Comparison of ENCODE assay signal across 1 cellular context in genomic region chr12:94151577-94151976, GRCh38.
TF ChIP-seq lines count a peak whose summit lies in the region.

No MANE protein-coding gene starts in this region.

TF ChIP-seq in HepG2, 621 proteins besides CTCF, POLR2A, EP300 and RAD21 (continued from another document and continues in another):
- peak; percentile 65 for TF ChIP-seq ZNF574 (CRISPR knock-in tag; IDR thresholded peaks at IDR 0.05)
- TF ChIP-seq ZC3H13 (CRISPR knock-in tag; IDR thresholded peaks at IDR 0.05), result 0 out of 2 replicates have a peak, but pooled peaks have one; percentile 27
- TF ChIP-seq ZNF468 (CRISPR knock-in tag; IDR thresholded peaks at IDR 0.05), result no peak
- TF ChIP-seq HOXA5 (CRISPR knock-in tag; IDR thresholded peaks at IDR 0.05), result 0 out of 2 replicates have a peak, but pooled peaks have one; percentile 36
- no peak for TF ChIP-seq RBAK (CRISPR knock-in tag; IDR thresholded peaks at IDR 0.05)
- no peak for TF ChIP-seq GPN1 (CRISPR knock-in tag; IDR thresholded peaks at IDR 0.05; ENCODE audit: borderline replicate concordance)
- TF ChIP-seq HMG20A (CRISPR knock-in tag; IDR thresholded peaks at IDR 0.05; ENCODE audit: borderline replicate concordance), result 0 out of 2 replicates have a peak, but pooled peaks have one; percentile 31
- no peak for TF ChIP-seq ZNF792 (CRISPR knock-in tag; IDR thresholded peaks at IDR 0.05)
- TF ChIP-seq ZBTB38 (CRISPR knock-in tag; IDR thresholded peaks at IDR 0.05), result no peak
- 0 out of 2 replicates have a peak, but pooled peaks have one; percentile 31 for TF ChIP-seq ZSCAN9 (CRISPR knock-in tag; IDR thresholded peaks at IDR 0.05; ENCODE audit: borderline replicate concordance)
- no peak for TF ChIP-seq ZNF333 (CRISPR knock-in tag; IDR thresholded peaks at IDR 0.05; ENCODE audit: borderline replicate concordance)
- TF ChIP-seq ZNF337 (CRISPR knock-in tag; IDR thresholded peaks at IDR 0.05; ENCODE audit: borderline replicate concordance, low read depth), result no peak; the same call in 1 of the 2 replicates
- TF ChIP-seq CC2D1A (CRISPR knock-in tag; IDR thresholded peaks at IDR 0.05), result no peak
- TF ChIP-seq MTF1 (CRISPR knock-in tag; IDR thresholded peaks at IDR 0.05), result no peak
- peak; percentile 93 for TF ChIP-seq TFAP4 (IDR thresholded peaks at IDR 0.05; ENCODE audit: borderline replicate concordance, low read depth)
- 0 out of 2 replicates have a peak, but pooled peaks have one; percentile 27 for TF ChIP-seq ZNF142 (CRISPR knock-in tag; IDR thresholded peaks at IDR 0.05)
- no peak for TF ChIP-seq ZNF576 (CRISPR knock-in tag; IDR thresholded peaks at IDR 0.05)
- peak; percentile 26; the same call in 1 of the 2 replicates for TF ChIP-seq FOXO1 (CRISPR knock-in tag; IDR thresholded peaks at IDR 0.05)
- TF ChIP-seq DDIT3 (CRISPR knock-in tag; IDR thresholded peaks at IDR 0.05), result no peak
- no peak for TF ChIP-seq ZNF329 (CRISPR knock-in tag; IDR thresholded peaks at IDR 0.05; ENCODE audit: low read depth)
- TF ChIP-seq HDAC1 (CRISPR knock-in tag; IDR thresholded peaks at IDR 0.05), result peak; percentile 68
- 0 out of 2 replicates have a peak, but pooled peaks have one; percentile 57 for TF ChIP-seq NCOR1 (IDR thresholded peaks at IDR 0.05; ENCODE audit: borderline replicate concordance, low read length)
- TF ChIP-seq RARA (CRISPR knock-in tag; IDR thresholded peaks at IDR 0.05), result peak; percentile 51
- TF ChIP-seq KAT2B (IDR thresholded peaks at IDR 0.05; ENCODE audit: borderline replicate concordance, low read depth, low read length), result no peak
- TF ChIP-seq ZNF790 (CRISPR knock-in tag; IDR thresholded peaks at IDR 0.05; ENCODE audit: borderline replicate concordance), result no peak
- no peak for TF ChIP-seq ZNF674 (CRISPR knock-in tag; IDR thresholded peaks at IDR 0.05; ENCODE audit: low read depth)
- no peak for TF ChIP-seq NFKB2 (CRISPR knock-in tag; IDR thresholded peaks at IDR 0.05; ENCODE audit: borderline replicate concordance)
- TF ChIP-seq ARID3A (IDR thresholded peaks at IDR 0.05; ENCODE audit: low read depth, low read length), result peak; percentile 48; the same call in 1 of the 2 replicates
- peak; percentile 48; the same call in 1 of the 2 replicates for TF ChIP-seq CREM (IDR thresholded peaks at IDR 0.05)
- no peak for TF ChIP-seq CREM (CRISPR knock-in tag; IDR thresholded peaks at IDR 0.05)
- no peak for TF ChIP-seq ZNF580 (CRISPR knock-in tag; IDR thresholded peaks at IDR 0.05; ENCODE audit: borderline replicate concordance, low read depth)
- TF ChIP-seq ZFP1 (CRISPR knock-in tag; IDR thresholded peaks at IDR 0.05), result no peak
- TF ChIP-seq AKAP8 (CRISPR knock-in tag; IDR thresholded peaks at IDR 0.05), result no peak
- TF ChIP-seq ZNF772 (CRISPR knock-in tag; IDR thresholded peaks at IDR 0.05), result peak; percentile 63; the same call in 1 of the 2 replicates
- no peak for TF ChIP-seq ZHX1 (CRISPR knock-in tag; IDR thresholded peaks at IDR 0.05; ENCODE audit: low read depth)
- no peak for TF ChIP-seq BCL3 (CRISPR knock-in tag; IDR thresholded peaks at IDR 0.05)
- no peak for TF ChIP-seq SP4 (CRISPR knock-in tag; IDR thresholded peaks at IDR 0.05)
- TF ChIP-seq CREB1 (IDR thresholded peaks at IDR 0.05), result no peak
- no peak; the same call in 1 of the 2 replicates for TF ChIP-seq CREB1 (CRISPR knock-in tag; IDR thresholded peaks at IDR 0.05)
- no peak for TF ChIP-seq ZNF589 (CRISPR knock-in tag; conservative IDR thresholded peaks at IDR 0.05)
- peak; percentile 20; the same call in 1 of the 2 replicates for TF ChIP-seq MIER3 (CRISPR knock-in tag; IDR thresholded peaks at IDR 0.05; ENCODE audit: borderline replicate concordance)
- no peak for TF ChIP-seq AFF4 (CRISPR knock-in tag; IDR thresholded peaks at IDR 0.05)
- 0 out of 2 replicates have a peak, but pooled peaks have one; percentile 16 for TF ChIP-seq REPIN1 (CRISPR knock-in tag; IDR thresholded peaks at IDR 0.05; ENCODE audit: borderline replicate concordance, low read depth)
